33 cellular contexts compared by ENCODE assay signal in genomic region chr16:879986-880385, GRCh38.
"Had no signal": no experiment of that assay in that cellular context is flagged by ENCODE, and none has a peak within 500 bp of the region (broad histone marks: within the 10 kb centered on the region; RNA-seq: fewer than 3 reads in every experiment).

No MANE protein-coding gene starts in this region.

- H3K4me3 Mint-ChIP-seq: activated naive CD4-positive, alpha-beta T cell treated with anti-CD3 and anti-CD28 coated beads, Interleukin-2, amount 50 U/mL, for 24 hours; activated naive CD8-positive, alpha-beta T cell treated with anti-CD3 and anti-CD28 coated beads, Interleukin-2, amount 50 U/mL, for 24 hours; activated T-cell treated with anti-CD3 and anti-CD28 coated beads, Interleukin-2, amount 50 U/mL, for 24 hours; central memory CD8-positive, alpha-beta T cell; memory B cell; natural killer cell treated with Interleukin-12 subunit alpha and Interleukin-12 subunit beta and Interleukin-15 and Interleukin-18, amount 100 ng/mL, for 72 hours; T-helper 1 cell treated with Interleukin-12 subunit alpha and Interleukin-12 subunit beta and Interleukin-4 antibody, amounts not matched to agents 30 μg/mL and 1 μg/mL, for 36 hours had no signal

- H3K27me3 Mint-ChIP-seq: activated naive CD4-positive, alpha-beta T cell treated with anti-CD3 and anti-CD28 coated beads, Interleukin-2, amount 50 U/mL, for 24 hours; activated naive CD8-positive, alpha-beta T cell treated with anti-CD3 and anti-CD28 coated beads, Interleukin-2, amount 50 U/mL, for 24 hours; activated T-cell treated with anti-CD3 and anti-CD28 coated beads, Interleukin-2, amount 50 U/mL, for 24 hours; central memory CD8-positive, alpha-beta T cell; memory B cell; natural killer cell treated with Interleukin-12 subunit alpha and Interleukin-12 subunit beta and Interleukin-15 and Interleukin-18, amount 100 ng/mL, for 72 hours had no signal

- DNase-seq: activated CD4-positive, alpha-beta T cell treated with anti-CD3 and anti-CD28 coated beads for 48 hours; activated CD4-positive, alpha-beta T cell treated with anti-CD3 and anti-CD28 coated beads, Interleukin-2, amount 50 U/mL, for 48 hours; activated CD8-positive, alpha-beta memory T cell treated with anti-CD3 and anti-CD28 coated beads, Interleukin-2, amount 50 U/mL, for 4 hours; activated gamma-delta T cell; activated naive CD8-positive, alpha-beta T cell treated with anti-CD3 and anti-CD28 coated beads, Interleukin-2, amount 50 U/mL, for 24 hours; activated T-cell treated with anti-CD3 and anti-CD28 coated beads, Interleukin-2, amount 50 U/mL, for 24 hours; amygdala; dermis blood vessel endothelial cell; effector CD4-positive, alpha-beta T cell; foreskin keratinocyte; retina; SK-N-SH; stimulated activated naive CD4-positive, alpha-beta T cell; SW 1271; T-helper 9 cell; tibial artery; upper lobe of right lung had no signal

- H3K27ac ChIP-seq: breast epithelium, esophagus muscularis mucosa, foreskin keratinocyte, heart left ventricle, neutrophil, ovary, prostate gland, suprapubic skin, tibial artery, upper lobe of right lung, VCaP had no signal

- H3K27ac Mint-ChIP-seq: activated naive CD4-positive, alpha-beta T cell treated with anti-CD3 and anti-CD28 coated beads, Interleukin-2, amount 50 U/mL, for 24 hours; activated naive CD8-positive, alpha-beta T cell treated with anti-CD3 and anti-CD28 coated beads, Interleukin-2, amount 50 U/mL, for 24 hours; activated T-cell treated with anti-CD3 and anti-CD28 coated beads, Interleukin-2, amount 50 U/mL, for 24 hours; memory B cell; natural killer cell treated with Interleukin-12 subunit alpha and Interleukin-12 subunit beta and Interleukin-15 and Interleukin-18, amount 100 ng/mL, for 72 hours; T-helper 1 cell treated with Interleukin-12 subunit alpha and Interleukin-12 subunit beta and Interleukin-4 antibody, amounts not matched to agents 30 μg/mL and 1 μg/mL, for 36 hours had no signal

- H3K4me1 ChIP-seq: breast epithelium, esophagus muscularis mucosa, foreskin keratinocyte, heart left ventricle, prostate gland, suprapubic skin, tibial artery, upper lobe of right lung had no signal

- H3K4me1 Mint-ChIP-seq: activated naive CD4-positive, alpha-beta T cell treated with anti-CD3 and anti-CD28 coated beads, Interleukin-2, amount 50 U/mL, for 24 hours; central memory CD8-positive, alpha-beta T cell had no signal

- FAIRE-seq: colon, TTC549 had no signal

- H3K9me3 ChIP-seq: neutrophil, ovary, prostate gland, SK-N-SH, suprapubic skin had no signal

- ATAC-seq: activated CD4-positive, CD25-positive, alpha-beta regulatory T cell treated with anti-CD3 and anti-CD28 coated beads, Interleukin-2, amount 50 U/mL, for 24 hours; activated naive CD8-positive, alpha-beta T cell treated with anti-CD3 and anti-CD28 coated beads, Interleukin-2, amount 50 U/mL, for 24 hours; foreskin keratinocyte; heart left ventricle; natural killer cell treated with Interleukin-12 subunit alpha and Interleukin-12 subunit beta and Interleukin-15 and Interleukin-18, amount 100 ng/mL, for 72 hours; upper lobe of right lung had no signal

- H3K36me3 Mint-ChIP-seq: natural killer cell treated with Interleukin-12 subunit alpha and Interleukin-12 subunit beta and Interleukin-15 and Interleukin-18, amount 100 ng/mL, for 72 hours had no signal

- H3K4me2 ChIP-seq: SK-N-SH had no signal

- H3K27me3 ChIP-seq: breast epithelium, esophagus muscularis mucosa, heart left ventricle, neutrophil, ovary, suprapubic skin, tibial artery, upper lobe of right lung had no signal

- H3K9ac ChIP-seq: SK-N-SH had no signal

- H3K4me3 ChIP-seq: breast epithelium, esophagus muscularis mucosa, heart left ventricle, ovary, prostate gland, suprapubic skin, tibial artery, upper lobe of right lung had no signal

- H3K36me3 ChIP-seq: neutrophil, ovary, prostate gland, upper lobe of right lung had no signal

- H3K9me3 Mint-ChIP-seq: activated naive CD4-positive, alpha-beta T cell treated with anti-CD3 and anti-CD28 coated beads, Interleukin-2, amount 50 U/mL, for 24 hours; activated naive CD8-positive, alpha-beta T cell treated with anti-CD3 and anti-CD28 coated beads, Interleukin-2, amount 50 U/mL, for 24 hours; activated T-cell treated with anti-CD3 and anti-CD28 coated beads, Interleukin-2, amount 50 U/mL, for 24 hours; central memory CD8-positive, alpha-beta T cell; natural killer cell treated with Interleukin-12 subunit alpha and Interleukin-12 subunit beta and Interleukin-15 and Interleukin-18, amount 100 ng/mL, for 72 hours; T-helper 1 cell treated with Interleukin-12 subunit alpha and Interleukin-12 subunit beta and Interleukin-4 antibody, amounts not matched to agents 30 μg/mL and 1 μg/mL, for 36 hours had no signal
